Comparison of ENCODE assay signal across 14 cellular contexts in genomic region chr9:14080940-14081621, GRCh38.
DNase-seq lines count a peak whose midpoint lies in the region; ATAC-seq, FAIRE-seq and TF ChIP-seq lines count a peak whose summit lies in the region.
"Had no signal": no experiment of that assay in that cellular context is flagged by ENCODE, and none has a peak within 500 bp of the region (broad histone marks: within the 10 kb centered on the region; RNA-seq: fewer than 3 reads in every experiment).

No MANE protein-coding gene starts in this region.

- ATAC-seq in HG02642 (IDR thresholded peaks at IDR 0.05; ENCODE audit: poor library complexity, unreplicated experiment): peak; percentile 42
- ATAC-seq: activated naive CD8-positive, alpha-beta T cell treated with anti-CD3 and anti-CD28 coated beads, Interleukin-2, amount 50 U/mL, for 24 hours; left cardiac atrium had no signal

- TF ChIP-seq CTCF in bronchial epithelial cell (IDR thresholded peaks at IDR 0.05; ENCODE audit: insufficient read depth, low read length, severe bottlenecking) (no peak), retinal pigment epithelial cell (conservative IDR thresholded peaks at IDR 0.05; ENCODE audit: low read depth, low read length) (no peak)

- DNase-seq in NCI-H69 (lab: John Stamatoyannopoulos, UW) (peak; percentile 61), bronchial epithelial cell (ENCODE audit: low read depth) (peak; percentile 68), retinal pigment epithelial cell (ENCODE audit: low read depth) (peak; percentile 14), RKO (ENCODE audit: low spot score) (no peak), NCI-H2029 treated with DMSO at 0.1 percent for 48 hours (lab: John Stamatoyannopoulos, UW) (no peak)
- no peak for DNase-seq in stimulated activated CD4-positive, alpha-beta T cell treated with anti-CD3 and anti-CD28 coated beads, Interleukin-2, amount 100 ng/mL, for 48 hours
- DNase-seq: activated naive CD8-positive, alpha-beta T cell treated with anti-CD3 and anti-CD28 coated beads, Interleukin-2, amount 50 U/mL, for 24 hours; CD8-positive, alpha-beta memory T cell; left cardiac atrium; NCI-H1930; Peyer's patch; thyroid gland had no signal

- H3K4me3 ChIP-seq in bronchial epithelial cell (ENCODE audit: low read depth, low read length) (no peak overlapping the region), retinal pigment epithelial cell (ENCODE audit: low read length) (no peak overlapping the region)
- H3K4me3 ChIP-seq: Peyer's patch, thyroid gland had no signal

- H3K36me3 ChIP-seq in bronchial epithelial cell (ENCODE audit: control insufficient read depth, insufficient read depth, low read length): no peaks in the 10 kb centered on the region
- H3K36me3 ChIP-seq: Peyer's patch, thyroid gland had no signal

- no peak for FAIRE-seq in bronchial epithelial cell (lab: Jason Lieb, UNC)
- FAIRE-seq: frontal cortex had no signal

- no peaks in the 10 kb centered on the region for H3K27me3 ChIP-seq in bronchial epithelial cell (ENCODE audit: control insufficient read depth, insufficient read depth, low read length)
- H3K27me3 ChIP-seq: Peyer's patch, thyroid gland had no signal

Comparison
In these comparisons a context has a peak if more than half of its experiments do, and no peak if none do; other contexts are left out.
1. DNase-seq: peak in NCI-H69 (single experiment), bronchial epithelial cell (single experiment) and retinal pigment epithelial cell (single experiment); none in RKO (single experiment), NCI-H2029 treated with DMSO at 0.1 percent for 48 hours (single experiment) and stimulated activated CD4-positive, alpha-beta T cell treated with anti-CD3 and anti-CD28 coated beads, Interleukin-2, amount 100 ng/mL, for 48 hours (0 of 2).